1 cellular context compared by ENCODE assay signal in genomic region chr6:28399370-28400121, GRCh38.
TF ChIP-seq lines count a peak whose summit lies in the region.

Gene ZSCAN12, minus strand, starts transcription at chr6:28399747. Its CDS starts 1,342 bp downstream, at chr6:28398405.

TF ChIP-seq in GM12878, 131 proteins besides CTCF, POLR2A, EP300 and RAD21 (continued from another document and continues in another):
- TF ChIP-seq, protein P1, sequence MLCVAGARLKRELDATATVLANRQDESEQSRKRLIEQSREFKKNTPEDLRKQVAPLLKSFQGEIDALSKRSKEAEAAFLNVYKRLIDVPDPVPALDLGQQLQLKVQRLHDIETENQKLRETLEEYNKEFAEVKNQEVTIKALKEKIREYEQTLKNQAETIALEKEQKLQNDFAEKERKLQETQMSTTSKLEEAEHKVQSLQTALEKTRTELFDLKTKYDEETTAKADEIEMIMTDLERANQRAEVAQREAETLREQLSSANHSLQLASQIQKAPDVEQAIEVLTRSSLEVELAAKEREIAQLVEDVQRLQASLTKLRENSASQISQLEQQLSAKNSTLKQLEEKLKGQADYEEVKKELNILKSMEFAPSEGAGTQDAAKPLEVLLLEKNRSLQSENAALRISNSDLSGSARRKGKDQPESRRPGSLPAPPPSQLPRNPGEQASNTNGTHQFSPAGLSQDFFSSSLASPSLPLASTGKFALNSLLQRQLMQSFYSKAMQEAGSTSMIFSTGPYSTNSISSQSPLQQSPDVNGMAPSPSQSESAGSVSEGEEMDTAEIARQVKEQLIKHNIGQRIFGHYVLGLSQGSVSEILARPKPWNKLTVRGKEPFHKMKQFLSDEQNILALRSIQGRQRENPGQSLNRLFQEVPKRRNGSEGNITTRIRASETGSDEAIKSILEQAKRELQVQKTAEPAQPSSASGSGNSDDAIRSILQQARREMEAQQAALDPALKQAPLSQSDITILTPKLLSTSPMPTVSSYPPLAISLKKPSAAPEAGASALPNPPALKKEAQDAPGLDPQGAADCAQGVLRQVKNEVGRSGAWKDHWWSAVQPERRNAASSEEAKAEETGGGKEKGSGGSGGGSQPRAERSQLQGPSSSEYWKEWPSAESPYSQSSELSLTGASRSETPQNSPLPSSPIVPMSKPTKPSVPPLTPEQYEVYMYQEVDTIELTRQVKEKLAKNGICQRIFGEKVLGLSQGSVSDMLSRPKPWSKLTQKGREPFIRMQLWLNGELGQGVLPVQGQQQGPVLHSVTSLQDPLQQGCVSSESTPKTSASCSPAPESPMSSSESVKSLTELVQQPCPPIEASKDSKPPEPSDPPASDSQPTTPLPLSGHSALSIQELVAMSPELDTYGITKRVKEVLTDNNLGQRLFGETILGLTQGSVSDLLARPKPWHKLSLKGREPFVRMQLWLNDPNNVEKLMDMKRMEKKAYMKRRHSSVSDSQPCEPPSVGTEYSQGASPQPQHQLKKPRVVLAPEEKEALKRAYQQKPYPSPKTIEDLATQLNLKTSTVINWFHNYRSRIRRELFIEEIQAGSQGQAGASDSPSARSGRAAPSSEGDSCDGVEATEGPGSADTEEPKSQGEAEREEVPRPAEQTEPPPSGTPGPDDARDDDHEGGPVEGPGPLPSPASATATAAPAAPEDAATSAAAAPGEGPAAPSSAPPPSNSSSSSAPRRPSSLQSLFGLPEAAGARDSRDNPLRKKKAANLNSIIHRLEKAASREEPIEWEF (IDR thresholded peaks at IDR 0.05; ENCODE audit: insufficient replicate concordance, low read depth, low read length), result no peak
- TF ChIP-seq ESRRA (IDR thresholded peaks at IDR 0.05; ENCODE audit: low read length) (no peak), MYB (IDR thresholded peaks at IDR 0.05; ENCODE audit: borderline replicate concordance, low read depth, low read length) (peak; percentile 63; the same call in 1 of the 2 replicates), NR2C2 (IDR thresholded peaks at IDR 0.05; ENCODE audit: borderline replicate concordance, control insufficient read depth, insufficient read length, low read depth) (no peak), USF2 (IDR thresholded peaks at IDR 0.05; ENCODE audit: borderline replicate concordance, low read depth, low read length) (no peak), NR2F1 (conservative IDR thresholded peaks at IDR 0.05) (peak; percentile 86), EZH2 (IDR thresholded peaks at IDR 0.05; ENCODE audit: borderline replicate concordance, control insufficient read depth, low read depth, low read length) (no peak), SMAD1 (IDR thresholded peaks at IDR 0.05; ENCODE audit: low read depth, partially characterized antibody) (peak; percentile 30), JUND (IDR thresholded peaks at IDR 0.05; ENCODE audit: low read depth, low read length) (no peak), YY1 (IDR thresholded peaks at IDR 0.05; ENCODE audit: low read depth, low read length) (peak; percentile 90), RB1 (IDR thresholded peaks at IDR 0.05; ENCODE audit: borderline replicate concordance) (peak; percentile 61; the same call in 1 of the 2 replicates), POLR2AphosphoS2 (IDR thresholded peaks at IDR 0.05; ENCODE audit: low read depth, low read length) (peak; percentile 91), ATF7 (IDR thresholded peaks at IDR 0.05; ENCODE audit: low read depth) (peak; percentile 68), SP1 (IDR thresholded peaks at IDR 0.05; ENCODE audit: low read depth, low read length) (peak; percentile 31), MYC (IDR thresholded peaks at IDR 0.05; ENCODE audit: insufficient read depth, insufficient read length, insufficient replicate concordance, low read length, severe bottlenecking) (no peak), BRCA1 (IDR thresholded peaks at IDR 0.05; ENCODE audit: low read depth, low read length) (no peak), JUNB (IDR thresholded peaks at IDR 0.05) (no peak), POU2F2 (IDR thresholded peaks at IDR 0.05; ENCODE audit: borderline replicate concordance, low read depth, low read length) (peak; percentile 70; the same call in 1 of the 3 replicates), ZZZ3 (IDR thresholded peaks at IDR 0.05; ENCODE audit: control insufficient read depth, insufficient read length, low read depth) (no peak), ZNF274 (IDR thresholded peaks at IDR 0.05; ENCODE audit: insufficient read depth, insufficient read length) (no peak), CHD2 (IDR thresholded peaks at IDR 0.05; ENCODE audit: borderline replicate concordance, low read depth, low read length) (peak; percentile 23; the same call in 1 of the 2 replicates), CEBPB (IDR thresholded peaks at IDR 0.05; ENCODE audit: borderline replicate concordance in 1 of 2, low read depth in 2 of 2, low read length in 2 of 2) (no peak), PML (IDR thresholded peaks at IDR 0.05; ENCODE audit: low read length) (peak; percentile 93), SRF (IDR thresholded peaks at IDR 0.05; ENCODE audit: low read depth in 2 of 2, low read length in 2 of 2) (peak in 1 of 2 experiments; percentile 84; a peak in 2 of 4 replicates), STAT3 (IDR thresholded peaks at IDR 0.05; ENCODE audit: low read depth, low read length) (no peak), NFIC (IDR thresholded peaks at IDR 0.05; ENCODE audit: low read depth, low read length) (0 out of 2 replicates have a peak, but pooled peaks have one; percentile 40), PAX5 (IDR thresholded peaks at IDR 0.05; ENCODE audit: borderline replicate concordance, low read depth, low read length) (no peak), USF1 (IDR thresholded peaks at IDR 0.05; ENCODE audit: borderline replicate concordance, extremely low read length, insufficient read depth, low read depth, low read length) (no peak), CEBPZ (IDR thresholded peaks at IDR 0.05; ENCODE audit: low read depth, low read length) (no peak), RELA (IDR thresholded peaks at IDR 0.05; ENCODE audit: borderline replicate concordance, partially characterized antibody) (peak; percentile 31), CHD4 (IDR thresholded peaks at IDR 0.05) (no peak), ELK1 (IDR thresholded peaks at IDR 0.05; ENCODE audit: low read depth, low read length) (peak; percentile 79), EGR1 (IDR thresholded peaks at IDR 0.05; ENCODE audit: borderline replicate concordance in 1 of 2, low read depth in 2 of 2, low read length in 2 of 2) (peak; percentile 52 to 75), CREM (IDR thresholded peaks at IDR 0.05; ENCODE audit: low read depth) (peak; percentile 85), SUZ12 (IDR thresholded peaks at IDR 0.05; ENCODE audit: unreplicated experiment) (no peak), STAT1 (conservative IDR thresholded peaks at IDR 0.05) (no peak; the same call in 1 of the 2 replicates), CBX5 (IDR thresholded peaks at IDR 0.05; ENCODE audit: low read depth) (peak; percentile 86; the same call in 1 of the 2 replicates), NFYA (IDR thresholded peaks at IDR 0.05; ENCODE audit: borderline replicate concordance, low read depth, low read length) (no peak)
- TF ChIP-seq, protein P2, sequence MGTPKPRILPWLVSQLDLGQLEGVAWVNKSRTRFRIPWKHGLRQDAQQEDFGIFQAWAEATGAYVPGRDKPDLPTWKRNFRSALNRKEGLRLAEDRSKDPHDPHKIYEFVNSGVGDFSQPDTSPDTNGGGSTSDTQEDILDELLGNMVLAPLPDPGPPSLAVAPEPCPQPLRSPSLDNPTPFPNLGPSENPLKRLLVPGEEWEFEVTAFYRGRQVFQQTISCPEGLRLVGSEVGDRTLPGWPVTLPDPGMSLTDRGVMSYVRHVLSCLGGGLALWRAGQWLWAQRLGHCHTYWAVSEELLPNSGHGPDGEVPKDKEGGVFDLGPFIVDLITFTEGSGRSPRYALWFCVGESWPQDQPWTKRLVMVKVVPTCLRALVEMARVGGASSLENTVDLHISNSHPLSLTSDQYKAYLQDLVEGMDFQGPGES (IDR thresholded peaks at IDR 0.05), result no peak
- TF ChIP-seq, protein P3, sequence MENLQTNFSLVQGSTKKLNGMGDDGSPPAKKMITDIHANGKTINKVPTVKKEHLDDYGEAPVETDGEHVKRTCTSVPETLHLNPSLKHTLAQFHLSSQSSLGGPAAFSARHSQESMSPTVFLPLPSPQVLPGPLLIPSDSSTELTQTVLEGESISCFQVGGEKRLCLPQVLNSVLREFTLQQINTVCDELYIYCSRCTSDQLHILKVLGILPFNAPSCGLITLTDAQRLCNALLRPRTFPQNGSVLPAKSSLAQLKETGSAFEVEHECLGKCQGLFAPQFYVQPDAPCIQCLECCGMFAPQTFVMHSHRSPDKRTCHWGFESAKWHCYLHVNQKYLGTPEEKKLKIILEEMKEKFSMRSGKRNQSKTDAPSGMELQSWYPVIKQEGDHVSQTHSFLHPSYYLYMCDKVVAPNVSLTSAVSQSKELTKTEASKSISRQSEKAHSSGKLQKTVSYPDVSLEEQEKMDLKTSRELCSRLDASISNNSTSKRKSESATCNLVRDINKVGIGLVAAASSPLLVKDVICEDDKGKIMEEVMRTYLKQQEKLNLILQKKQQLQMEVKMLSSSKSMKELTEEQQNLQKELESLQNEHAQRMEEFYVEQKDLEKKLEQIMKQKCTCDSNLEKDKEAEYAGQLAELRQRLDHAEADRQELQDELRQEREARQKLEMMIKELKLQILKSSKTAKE (IDR thresholded peaks at IDR 0.05; ENCODE audit: low read depth, poor library complexity, severe bottlenecking), result peak; percentile 39
- TF ChIP-seq, protein P4, sequence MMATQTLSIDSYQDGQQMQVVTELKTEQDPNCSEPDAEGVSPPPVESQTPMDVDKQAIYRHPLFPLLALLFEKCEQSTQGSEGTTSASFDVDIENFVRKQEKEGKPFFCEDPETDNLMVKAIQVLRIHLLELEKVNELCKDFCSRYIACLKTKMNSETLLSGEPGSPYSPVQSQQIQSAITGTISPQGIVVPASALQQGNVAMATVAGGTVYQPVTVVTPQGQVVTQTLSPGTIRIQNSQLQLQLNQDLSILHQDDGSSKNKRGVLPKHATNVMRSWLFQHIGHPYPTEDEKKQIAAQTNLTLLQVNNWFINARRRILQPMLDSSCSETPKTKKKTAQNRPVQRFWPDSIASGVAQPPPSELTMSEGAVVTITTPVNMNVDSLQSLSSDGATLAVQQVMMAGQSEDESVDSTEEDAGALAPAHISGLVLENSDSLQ (IDR thresholded peaks at IDR 0.05), result peak; percentile 44; the same call in 1 of the 2 replicates
- TF ChIP-seq, protein P5, sequence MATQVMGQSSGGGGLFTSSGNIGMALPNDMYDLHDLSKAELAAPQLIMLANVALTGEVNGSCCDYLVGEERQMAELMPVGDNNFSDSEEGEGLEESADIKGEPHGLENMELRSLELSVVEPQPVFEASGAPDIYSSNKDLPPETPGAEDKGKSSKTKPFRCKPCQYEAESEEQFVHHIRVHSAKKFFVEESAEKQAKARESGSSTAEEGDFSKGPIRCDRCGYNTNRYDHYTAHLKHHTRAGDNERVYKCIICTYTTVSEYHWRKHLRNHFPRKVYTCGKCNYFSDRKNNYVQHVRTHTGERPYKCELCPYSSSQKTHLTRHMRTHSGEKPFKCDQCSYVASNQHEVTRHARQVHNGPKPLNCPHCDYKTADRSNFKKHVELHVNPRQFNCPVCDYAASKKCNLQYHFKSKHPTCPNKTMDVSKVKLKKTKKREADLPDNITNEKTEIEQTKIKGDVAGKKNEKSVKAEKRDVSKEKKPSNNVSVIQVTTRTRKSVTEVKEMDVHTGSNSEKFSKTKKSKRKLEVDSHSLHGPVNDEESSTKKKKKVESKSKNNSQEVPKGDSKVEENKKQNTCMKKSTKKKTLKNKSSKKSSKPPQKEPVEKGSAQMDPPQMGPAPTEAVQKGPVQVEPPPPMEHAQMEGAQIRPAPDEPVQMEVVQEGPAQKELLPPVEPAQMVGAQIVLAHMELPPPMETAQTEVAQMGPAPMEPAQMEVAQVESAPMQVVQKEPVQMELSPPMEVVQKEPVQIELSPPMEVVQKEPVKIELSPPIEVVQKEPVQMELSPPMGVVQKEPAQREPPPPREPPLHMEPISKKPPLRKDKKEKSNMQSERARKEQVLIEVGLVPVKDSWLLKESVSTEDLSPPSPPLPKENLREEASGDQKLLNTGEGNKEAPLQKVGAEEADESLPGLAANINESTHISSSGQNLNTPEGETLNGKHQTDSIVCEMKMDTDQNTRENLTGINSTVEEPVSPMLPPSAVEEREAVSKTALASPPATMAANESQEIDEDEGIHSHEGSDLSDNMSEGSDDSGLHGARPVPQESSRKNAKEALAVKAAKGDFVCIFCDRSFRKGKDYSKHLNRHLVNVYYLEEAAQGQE (IDR thresholded peaks at IDR 0.05; ENCODE audit: low read depth, low read length), result no peak
